11 cellular contexts compared by ENCODE assay signal in genomic region chr3:71185733-71186455, GRCh38.
DNase-seq lines count a peak whose midpoint lies in the region; ATAC-seq, FAIRE-seq and TF ChIP-seq lines count a peak whose summit lies in the region.
"Had no signal": no experiment of that assay in that cellular context is flagged by ENCODE, and none has a peak within 500 bp of the region (broad histone marks: within the 10 kb centered on the region; RNA-seq: fewer than 3 reads in every experiment).

No MANE protein-coding gene starts in this region.

- no peak overlapping the region for H2AK5ac ChIP-seq in trophoblast cell (ENCODE audit: low read length)

- H3K27me3 Mint-ChIP-seq in central memory CD8-positive, alpha-beta T cell, result no peaks in the 10 kb centered on the region

- H3K18ac ChIP-seq in trophoblast cell (ENCODE audit: low read length), result no peak overlapping the region

- H3K27ac Mint-ChIP-seq in central memory CD8-positive, alpha-beta T cell (ENCODE audit: low read depth), result peak overlapping the region; percentile 7

- H3K27ac ChIP-seq in trophoblast cell (ENCODE audit: low read depth, low read length) (no peak overlapping the region), sigmoid colon (no peak overlapping the region)

- H3K9ac ChIP-seq in trophoblast cell (ENCODE audit: low read length), result no peak overlapping the region

- H3K27me3 ChIP-seq in trophoblast cell (ENCODE audit: insufficient read depth, low read length) (no peaks in the 10 kb centered on the region), sigmoid colon (no peaks in the 10 kb centered on the region)
- H3K27me3 ChIP-seq: stomach had no signal

- H4K12ac ChIP-seq in trophoblast cell (ENCODE audit: low read depth, low read length), result no peak overlapping the region

- intact Hi-C loops in sigmoid colon (cut with DNase I), result no loop called here

- WGBS in trophoblast cell (ENCODE audit: extremely low coverage, insufficient coverage, insufficient read length), result no CpG with 5 or more reads among the region's 3 CpGs
- 71 to 72% methylated on average over 3 of the region's 3 CpGs for WGBS in sigmoid colon, 2 donors

- H3K36me3 ChIP-seq in trophoblast cell (ENCODE audit: control insufficient read depth in 1 of 2, insufficient read depth in 2 of 2, low read length in 2 of 2) (no peaks in the 10 kb centered on the region), sigmoid colon (peaks cover 0 to 7% (median 2%) of the 10 kb centered on the region in 4 donors)
- H3K36me3 ChIP-seq: stomach had no signal

- no peak overlapping the region for H3K4ac ChIP-seq in trophoblast cell (ENCODE audit: low read depth, low read length)

- FAIRE-seq in RCC 7860 (lab: Jason Lieb, UNC), result peak; percentile 67
- FAIRE-seq: GM12878 had no signal

- H4K91ac ChIP-seq in trophoblast cell (ENCODE audit: low read depth, low read length), result no peak overlapping the region

- no peaks in the 10 kb centered on the region for H3K79me2 ChIP-seq in trophoblast cell (ENCODE audit: control insufficient read depth, insufficient read depth, low read length, poor library complexity)

- no peak overlapping the region for H4K8ac ChIP-seq in trophoblast cell (ENCODE audit: low read depth, low read length)

- no peak overlapping the region for H3K4me3 Mint-ChIP-seq in central memory CD8-positive, alpha-beta T cell

- no peaks in the 10 kb centered on the region for H3K79me1 ChIP-seq in trophoblast cell (ENCODE audit: low read length)

- ATAC-seq in activated CD4-positive, CD25-positive, alpha-beta regulatory T cell treated with anti-CD3 and anti-CD28 coated beads, Interleukin-2, amount 50 U/mL, for 24 hours, result peak; percentile 82 to 84
- ATAC-seq in central memory CD8-positive, alpha-beta T cell (replicated peaks; ENCODE audit: extremely low read depth, poor library complexity, severe bottlenecking), result peak; percentile 76
- ATAC-seq in GM21529 (IDR thresholded peaks at IDR 0.05; ENCODE audit: unreplicated experiment), result no peak
- no peak for ATAC-seq in GM19455 (IDR thresholded peaks at IDR 0.05; ENCODE audit: unreplicated experiment)
- ATAC-seq: GM12878 had no signal

- peaks cover 5% of the 10 kb centered on the region for H3K36me3 Mint-ChIP-seq in central memory CD8-positive, alpha-beta T cell (ENCODE audit: insufficient read depth)

- TF ChIP-seq POLR2A in sigmoid colon (IDR thresholded peaks at IDR 0.05), result no peak

- no peak for DNase-seq in activated CD4-positive, CD25-positive, alpha-beta regulatory T cell treated with anti-CD3 and anti-CD28 coated beads, Interleukin-2, amount 50 U/mL, for 72 hours
- peak; percentile 56 for DNase-seq in RCC 7860 (ENCODE audit: low spot score)
- no peak for DNase-seq in central memory CD8-positive, alpha-beta T cell (ENCODE audit: low spot score in 2 of 2)
- peak; percentile 56 to 94 for DNase-seq in trophoblast cell
- no peak for DNase-seq in sigmoid colon
- DNase-seq: hypothalamus, stomach had no signal

- no peak overlapping the region for H3K14ac ChIP-seq in trophoblast cell (ENCODE audit: low read length)

- no peak overlapping the region for H2AFZ ChIP-seq in trophoblast cell (ENCODE audit: insufficient read depth, low read length, poor library complexity)

- H3K23ac ChIP-seq in trophoblast cell (ENCODE audit: low read length), result no peak overlapping the region

- H3K4me1 ChIP-seq in trophoblast cell (ENCODE audit: control insufficient read depth in 1 of 2, insufficient read depth in 2 of 2, low read length in 2 of 2) (no peaks in the 10 kb centered on the region), sigmoid colon (peaks cover 0 to 19% (median 14%) of the 10 kb centered on the region in 4 donors)

- TF ChIP-seq CTCF in sigmoid colon (IDR thresholded peaks at IDR 0.05), result no peak

- H3K4me1 Mint-ChIP-seq in central memory CD8-positive, alpha-beta T cell, result peaks cover 15% of the 10 kb centered on the region

- H3K4me2 ChIP-seq in trophoblast cell (ENCODE audit: low read length), result no peak overlapping the region

- H3K9me3 Mint-ChIP-seq in central memory CD8-positive, alpha-beta T cell, result no peaks in the 10 kb centered on the region

- no peak for TF ChIP-seq EP300 in sigmoid colon (IDR thresholded peaks at IDR 0.05)

- H2BK12ac ChIP-seq in trophoblast cell (ENCODE audit: low read length), result no peak overlapping the region

- H2BK5ac ChIP-seq in trophoblast cell (ENCODE audit: low read depth, low read length, poor library complexity), result no peak overlapping the region

- no peak overlapping the region for H2BK120ac ChIP-seq in trophoblast cell (ENCODE audit: insufficient read depth, low read length, poor library complexity)

- H3K9me3 ChIP-seq in trophoblast cell (ENCODE audit: insufficient read depth, low read depth, low read length), result no peaks in the 10 kb centered on the region
- no peaks in the 10 kb centered on the region for H3K9me3 ChIP-seq in sigmoid colon
- H3K9me3 ChIP-seq: stomach had no signal

- H3K4me3 ChIP-seq in trophoblast cell (ENCODE audit: low read depth, low read length), result no peak overlapping the region
- H3K4me3 ChIP-seq in sigmoid colon, result no peak overlapping the region
- H3K4me3 ChIP-seq: GM12878, stomach had no signal

Comparison
In these comparisons a context has a peak if more than half of its experiments do, and no peak if none do; other contexts are left out.
1. ATAC-seq: peak in activated CD4-positive, CD25-positive, alpha-beta regulatory T cell treated with anti-CD3 and anti-CD28 coated beads, Interleukin-2, amount 50 U/mL, for 24 hours (2 of 2) and central memory CD8-positive, alpha-beta T cell (single experiment); none in GM21529 (single experiment) and GM19455 (single experiment).
2. DNase-seq: peak in RCC 7860 (single experiment) and trophoblast cell (2 of 2); none in activated CD4-positive, CD25-positive, alpha-beta regulatory T cell treated with anti-CD3 and anti-CD28 coated beads, Interleukin-2, amount 50 U/mL, for 72 hours (single experiment), central memory CD8-positive, alpha-beta T cell (0 of 2) and sigmoid colon (single experiment).